ENCODE assay signal across 1 cellular context in genomic region chrX:53422091-53422914, GRCh38.
TF ChIP-seq lines count a peak whose summit lies in the region.

RIBC1 (plus strand) TSS chrX:53422873; CDS start chrX:53426277, 3,404 bp downstream.
SMC1A (minus strand) TSS chrX:53422654; CDS start chrX:53422600, 54 bp downstream.

TF ChIP-seq in GM12878, 131 proteins besides CTCF, POLR2A, EP300 and RAD21 (continued from another document and continues in another):
- TF ChIP-seq ZNF592 (IDR thresholded peaks at IDR 0.05) = no peak
- no peak for TF ChIP-seq RELA (IDR thresholded peaks at IDR 0.05; ENCODE audit: borderline replicate concordance, partially characterized antibody)
- TF ChIP-seq CREM (IDR thresholded peaks at IDR 0.05; ENCODE audit: low read depth) = peak; percentile 63
- peak; percentile 93 for TF ChIP-seq TAF1 (IDR thresholded peaks at IDR 0.05; ENCODE audit: borderline replicate concordance, low read depth, low read length)
- no peak for TF ChIP-seq ZZZ3 (IDR thresholded peaks at IDR 0.05; ENCODE audit: control insufficient read depth, insufficient read length, low read depth)
- 0 out of 2 replicates have a peak, but pooled peaks have one; percentile 25 for TF ChIP-seq REST (IDR thresholded peaks at IDR 0.05; ENCODE audit: low read depth, low read length)
- TF ChIP-seq RBBP5 (conservative IDR thresholded peaks at IDR 0.05) = no peak
- peak; percentile 88 for TF ChIP-seq HDGF (IDR thresholded peaks at IDR 0.05)
- TF ChIP-seq, protein P1, sequence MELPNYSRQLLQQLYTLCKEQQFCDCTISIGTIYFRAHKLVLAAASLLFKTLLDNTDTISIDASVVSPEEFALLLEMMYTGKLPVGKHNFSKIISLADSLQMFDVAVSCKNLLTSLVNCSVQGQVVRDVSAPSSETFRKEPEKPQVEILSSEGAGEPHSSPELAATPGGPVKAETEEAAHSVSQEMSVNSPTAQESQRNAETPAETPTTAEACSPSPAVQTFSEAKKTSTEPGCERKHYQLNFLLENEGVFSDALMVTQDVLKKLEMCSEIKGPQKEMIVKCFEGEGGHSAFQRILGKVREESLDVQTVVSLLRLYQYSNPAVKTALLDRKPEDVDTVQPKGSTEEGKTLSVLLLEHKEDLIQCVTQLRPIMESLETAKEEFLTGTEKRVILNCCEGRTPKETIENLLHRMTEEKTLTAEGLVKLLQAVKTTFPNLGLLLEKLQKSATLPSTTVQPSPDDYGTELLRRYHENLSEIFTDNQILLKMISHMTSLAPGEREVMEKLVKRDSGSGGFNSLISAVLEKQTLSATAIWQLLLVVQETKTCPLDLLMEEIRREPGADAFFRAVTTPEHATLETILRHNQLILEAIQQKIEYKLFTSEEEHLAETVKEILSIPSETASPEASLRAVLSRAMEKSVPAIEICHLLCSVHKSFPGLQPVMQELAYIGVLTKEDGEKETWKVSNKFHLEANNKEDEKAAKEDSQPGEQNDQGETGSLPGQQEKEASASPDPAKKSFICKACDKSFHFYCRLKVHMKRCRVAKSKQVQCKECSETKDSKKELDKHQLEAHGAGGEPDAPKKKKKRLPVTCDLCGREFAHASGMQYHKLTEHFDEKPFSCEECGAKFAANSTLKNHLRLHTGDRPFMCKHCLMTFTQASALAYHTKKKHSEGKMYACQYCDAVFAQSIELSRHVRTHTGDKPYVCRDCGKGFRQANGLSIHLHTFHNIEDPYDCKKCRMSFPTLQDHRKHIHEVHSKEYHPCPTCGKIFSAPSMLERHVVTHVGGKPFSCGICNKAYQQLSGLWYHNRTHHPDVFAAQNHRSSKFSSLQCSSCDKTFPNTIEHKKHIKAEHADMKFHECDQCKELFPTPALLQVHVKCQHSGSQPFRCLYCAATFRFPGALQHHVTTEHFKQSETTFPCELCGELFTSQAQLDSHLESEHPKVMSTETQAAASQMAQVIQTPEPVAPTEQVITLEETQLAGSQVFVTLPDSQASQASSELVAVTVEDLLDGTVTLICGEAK (IDR thresholded peaks at IDR 0.05; ENCODE audit: borderline replicate concordance) = peak; percentile 61; the same call in 1 of the 2 replicates
- TF ChIP-seq WRNIP1 (IDR thresholded peaks at IDR 0.05; ENCODE audit: borderline replicate concordance, low read depth, low read length) = no peak
- no peak; the same call in 1 of the 2 replicates for TF ChIP-seq RUNX3 (IDR thresholded peaks at IDR 0.05; ENCODE audit: low read length)
- TF ChIP-seq SIN3A (IDR thresholded peaks at IDR 0.05; ENCODE audit: low read depth, low read length) = peak; percentile 46
- peak; percentile 59; the same call in 1 of the 2 replicates for TF ChIP-seq TARDBP (IDR thresholded peaks at IDR 0.05; ENCODE audit: borderline replicate concordance)
- peak; percentile 56 for TF ChIP-seq HCFC1 (IDR thresholded peaks at IDR 0.05; ENCODE audit: low read length)
- TF ChIP-seq ASH2L (IDR thresholded peaks at IDR 0.05; ENCODE audit: borderline replicate concordance, low read depth) = peak; percentile 69; the same call in 1 of the 2 replicates
- no peak for TF ChIP-seq KAT2A (conservative IDR thresholded peaks at IDR 0.05; ENCODE audit: control insufficient read depth, low read depth, low read length)
- TF ChIP-seq MEF2B (IDR thresholded peaks at IDR 0.05; ENCODE audit: partially characterized antibody, poor library complexity, severe bottlenecking) = no peak
- TF ChIP-seq, protein P2, sequence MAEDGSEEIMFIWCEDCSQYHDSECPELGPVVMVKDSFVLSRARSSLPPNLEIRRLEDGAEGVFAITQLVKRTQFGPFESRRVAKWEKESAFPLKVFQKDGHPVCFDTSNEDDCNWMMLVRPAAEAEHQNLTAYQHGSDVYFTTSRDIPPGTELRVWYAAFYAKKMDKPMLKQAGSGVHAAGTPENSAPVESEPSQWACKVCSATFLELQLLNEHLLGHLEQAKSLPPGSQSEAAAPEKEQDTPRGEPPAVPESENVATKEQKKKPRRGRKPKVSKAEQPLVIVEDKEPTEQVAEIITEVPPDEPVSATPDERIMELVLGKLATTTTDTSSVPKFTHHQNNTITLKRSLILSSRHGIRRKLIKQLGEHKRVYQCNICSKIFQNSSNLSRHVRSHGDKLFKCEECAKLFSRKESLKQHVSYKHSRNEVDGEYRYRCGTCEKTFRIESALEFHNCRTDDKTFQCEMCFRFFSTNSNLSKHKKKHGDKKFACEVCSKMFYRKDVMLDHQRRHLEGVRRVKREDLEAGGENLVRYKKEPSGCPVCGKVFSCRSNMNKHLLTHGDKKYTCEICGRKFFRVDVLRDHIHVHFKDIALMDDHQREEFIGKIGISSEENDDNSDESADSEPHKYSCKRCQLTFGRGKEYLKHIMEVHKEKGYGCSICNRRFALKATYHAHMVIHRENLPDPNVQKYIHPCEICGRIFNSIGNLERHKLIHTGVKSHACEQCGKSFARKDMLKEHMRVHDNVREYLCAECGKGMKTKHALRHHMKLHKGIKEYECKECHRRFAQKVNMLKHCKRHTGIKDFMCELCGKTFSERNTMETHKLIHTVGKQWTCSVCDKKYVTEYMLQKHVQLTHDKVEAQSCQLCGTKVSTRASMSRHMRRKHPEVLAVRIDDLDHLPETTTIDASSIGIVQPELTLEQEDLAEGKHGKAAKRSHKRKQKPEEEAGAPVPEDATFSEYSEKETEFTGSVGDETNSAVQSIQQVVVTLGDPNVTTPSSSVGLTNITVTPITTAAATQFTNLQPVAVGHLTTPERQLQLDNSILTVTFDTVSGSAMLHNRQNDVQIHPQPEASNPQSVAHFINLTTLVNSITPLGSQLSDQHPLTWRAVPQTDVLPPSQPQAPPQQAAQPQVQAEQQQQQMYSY (CRISPR knock-in tag; IDR thresholded peaks at IDR 0.05) = no peak
- no peak for TF ChIP-seq ATF3 (IDR thresholded peaks at IDR 0.05; ENCODE audit: borderline replicate concordance, extremely low read depth, low read depth, low read length)
- TF ChIP-seq, protein P3, sequence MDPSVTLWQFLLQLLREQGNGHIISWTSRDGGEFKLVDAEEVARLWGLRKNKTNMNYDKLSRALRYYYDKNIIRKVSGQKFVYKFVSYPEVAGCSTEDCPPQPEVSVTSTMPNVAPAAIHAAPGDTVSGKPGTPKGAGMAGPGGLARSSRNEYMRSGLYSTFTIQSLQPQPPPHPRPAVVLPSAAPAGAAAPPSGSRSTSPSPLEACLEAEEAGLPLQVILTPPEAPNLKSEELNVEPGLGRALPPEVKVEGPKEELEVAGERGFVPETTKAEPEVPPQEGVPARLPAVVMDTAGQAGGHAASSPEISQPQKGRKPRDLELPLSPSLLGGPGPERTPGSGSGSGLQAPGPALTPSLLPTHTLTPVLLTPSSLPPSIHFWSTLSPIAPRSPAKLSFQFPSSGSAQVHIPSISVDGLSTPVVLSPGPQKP (IDR thresholded peaks at IDR 0.05; ENCODE audit: low read depth, low read length) = peak; percentile 55
- TF ChIP-seq MYB (IDR thresholded peaks at IDR 0.05; ENCODE audit: borderline replicate concordance, low read depth, low read length) = no peak
- peak; percentile 35; the same call in 1 of the 2 replicates for TF ChIP-seq MXI1 (IDR thresholded peaks at IDR 0.05; ENCODE audit: low read depth, low read length)
- no peak for TF ChIP-seq SMC3 (IDR thresholded peaks at IDR 0.05; ENCODE audit: borderline replicate concordance, low read length)
- TF ChIP-seq IKZF2 (IDR thresholded peaks at IDR 0.05) = no peak; a peak in 1 of 4 replicates
- peak; percentile 99 for TF ChIP-seq ATF7 (IDR thresholded peaks at IDR 0.05; ENCODE audit: low read depth)
- 0 out of 2 replicates have a peak, but pooled peaks have one; percentile 36 for TF ChIP-seq NFIC (IDR thresholded peaks at IDR 0.05; ENCODE audit: low read depth, low read length)
- TF ChIP-seq TCF3 (IDR thresholded peaks at IDR 0.05; ENCODE audit: borderline replicate concordance, insufficient read depth, low read depth, low read length) = peak; percentile 77; the same call in 1 of the 2 replicates
- no peak for TF ChIP-seq SUPT20H (IDR thresholded peaks at IDR 0.05; ENCODE audit: borderline replicate concordance, control insufficient read depth, low read depth, low read length)
- TF ChIP-seq, protein P4, sequence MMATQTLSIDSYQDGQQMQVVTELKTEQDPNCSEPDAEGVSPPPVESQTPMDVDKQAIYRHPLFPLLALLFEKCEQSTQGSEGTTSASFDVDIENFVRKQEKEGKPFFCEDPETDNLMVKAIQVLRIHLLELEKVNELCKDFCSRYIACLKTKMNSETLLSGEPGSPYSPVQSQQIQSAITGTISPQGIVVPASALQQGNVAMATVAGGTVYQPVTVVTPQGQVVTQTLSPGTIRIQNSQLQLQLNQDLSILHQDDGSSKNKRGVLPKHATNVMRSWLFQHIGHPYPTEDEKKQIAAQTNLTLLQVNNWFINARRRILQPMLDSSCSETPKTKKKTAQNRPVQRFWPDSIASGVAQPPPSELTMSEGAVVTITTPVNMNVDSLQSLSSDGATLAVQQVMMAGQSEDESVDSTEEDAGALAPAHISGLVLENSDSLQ (IDR thresholded peaks at IDR 0.05) = peak; percentile 62
- TF ChIP-seq, protein P5, sequence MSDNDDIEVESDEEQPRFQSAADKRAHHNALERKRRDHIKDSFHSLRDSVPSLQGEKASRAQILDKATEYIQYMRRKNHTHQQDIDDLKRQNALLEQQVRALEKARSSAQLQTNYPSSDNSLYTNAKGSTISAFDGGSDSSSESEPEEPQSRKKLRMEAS (IDR thresholded peaks at IDR 0.05; ENCODE audit: low read depth, low read length) = peak; percentile 24
- TF ChIP-seq PAX8 (IDR thresholded peaks at IDR 0.05) = no peak
- TF ChIP-seq, protein P6, sequence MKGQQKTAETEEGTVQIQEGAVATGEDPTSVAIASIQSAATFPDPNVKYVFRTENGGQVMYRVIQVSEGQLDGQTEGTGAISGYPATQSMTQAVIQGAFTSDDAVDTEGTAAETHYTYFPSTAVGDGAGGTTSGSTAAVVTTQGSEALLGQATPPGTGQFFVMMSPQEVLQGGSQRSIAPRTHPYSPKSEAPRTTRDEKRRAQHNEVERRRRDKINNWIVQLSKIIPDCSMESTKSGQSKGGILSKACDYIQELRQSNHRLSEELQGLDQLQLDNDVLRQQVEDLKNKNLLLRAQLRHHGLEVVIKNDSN (IDR thresholded peaks at IDR 0.05; ENCODE audit: borderline replicate concordance, extremely low read length, insufficient read depth, low read depth, low read length) = no peak
- peak; percentile 62; the same call in 1 of the 2 replicates for TF ChIP-seq BMI1 (IDR thresholded peaks at IDR 0.05; ENCODE audit: borderline replicate concordance)
- no peak for TF ChIP-seq JUNB (IDR thresholded peaks at IDR 0.05)
- no peak for TF ChIP-seq MEF2A (IDR thresholded peaks at IDR 0.05; ENCODE audit: insufficient read depth, low read depth, low read length)
- TF ChIP-seq PBX3 (IDR thresholded peaks at IDR 0.05; ENCODE audit: insufficient replicate concordance, low read depth, low read length) = no peak
- TF ChIP-seq SMAD5 (IDR thresholded peaks at IDR 0.05; ENCODE audit: low read depth) = peak; percentile 90
